1 cellular context compared by ENCODE assay signal in the genomic region with DNA sequence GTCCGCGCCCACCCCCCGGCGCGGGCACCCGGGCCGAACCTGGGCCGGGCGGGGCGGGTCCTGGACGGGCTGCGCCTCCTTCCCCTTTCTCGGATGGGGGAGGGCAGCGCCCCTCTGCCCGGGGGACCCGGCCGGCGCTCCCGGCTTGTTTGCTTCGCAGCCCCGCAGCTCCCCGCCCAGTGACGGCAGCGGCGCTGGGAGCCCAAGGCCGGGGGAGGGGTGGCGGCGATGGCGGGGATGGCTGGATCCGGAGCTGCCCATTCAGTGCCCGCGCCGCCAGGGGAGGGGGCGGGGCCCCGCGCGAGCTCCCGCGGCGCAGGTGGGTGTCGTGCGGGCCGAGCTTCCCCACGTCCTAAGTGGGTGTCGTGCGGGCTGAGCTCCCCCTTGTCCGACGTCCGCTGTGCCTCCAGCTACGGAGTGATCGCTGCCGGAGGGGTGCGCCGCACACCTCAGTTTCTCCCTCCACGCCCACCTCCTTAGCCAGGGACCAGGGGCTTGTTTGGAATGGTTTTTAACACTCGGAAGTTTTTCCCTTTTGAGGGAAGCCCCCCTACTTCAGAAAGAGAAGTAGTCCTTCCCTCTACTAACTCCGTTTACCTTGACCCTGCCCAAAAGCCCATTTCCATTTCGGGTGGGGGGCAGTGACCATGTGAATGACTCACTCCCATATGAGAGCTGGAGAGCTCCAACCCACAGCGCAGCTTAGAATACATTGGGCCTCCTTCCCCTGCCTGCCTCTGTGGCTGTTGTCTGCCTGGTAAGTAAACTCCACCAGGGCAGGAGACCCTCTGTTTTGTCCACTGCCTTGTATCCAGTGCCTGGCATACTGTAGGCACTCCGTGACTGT.
TF ChIP-seq lines count a peak whose summit lies in the region.

No MANE protein-coding gene starts in this region.

TF ChIP-seq in A549, 52 proteins besides CTCF, POLR2A, EP300 and RAD21 (continued from another document):
- TF ChIP-seq, protein P1, sequence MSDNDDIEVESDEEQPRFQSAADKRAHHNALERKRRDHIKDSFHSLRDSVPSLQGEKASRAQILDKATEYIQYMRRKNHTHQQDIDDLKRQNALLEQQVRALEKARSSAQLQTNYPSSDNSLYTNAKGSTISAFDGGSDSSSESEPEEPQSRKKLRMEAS (IDR thresholded peaks at IDR 0.05), result peak; percentile 39
TF ChIP-seq in A549: peak in this region for 5.
